In genomic region chr17:2853111-2853721, GRCh38 we compare ENCODE assay signal across 8 cellular contexts. TPM values are rescaled to one million over a fixed set of nuclear protein-coding genes. Genes with fewer than 3 reads are reported as not detected.
DNase-seq lines count a peak whose midpoint lies in the region; ATAC-seq, FAIRE-seq and TF ChIP-seq lines count a peak whose summit lies in the region.

No MANE protein-coding gene starts in this region.

- H3K4me1 ChIP-seq in A549 (peaks cover 23% of the 10 kb centered on the region), uterus (peaks cover 0 to 8% of the 10 kb centered on the region in 2 donors)

- H3K4me2 ChIP-seq in A549 = peak overlapping the region; percentile 82

- no peak for TF ChIP-seq CTCF in A549 (IDR thresholded peaks at IDR 0.05)
- TF ChIP-seq CTCF in uterus (IDR thresholded peaks at IDR 0.05) = no peak

- H3K36me3 ChIP-seq in uterus = no peaks in the 10 kb centered on the region

- 0 out of 5 replicates have a peak, but pooled peaks of 1 of the 2 experiments have one; percentile 15 for TF ChIP-seq RAD21 in A549 (conservative IDR thresholded peaks at IDR 0.05 in 1 of 2, IDR thresholded peaks at IDR 0.05 in 1 of 2)

- no peak overlapping the region for H3K4me3 Mint-ChIP-seq in activated CD8-positive, alpha-beta memory T cell treated with anti-CD3 and anti-CD28 coated beads, Interleukin-2, amount 10 ng/mL, durations not matched to agents 7 days and 5 days
- H3K4me3 Mint-ChIP-seq in naive B cell = peak overlapping the region in 6 of 8 donors; percentile 34 to 73 (median 52)

- WGBS in A549 (ENCODE audit: missing lambda C conversion rate) = 59% methylated on average over 9 of the region's 76 CpGs

- no peaks in the 10 kb centered on the region for H3K9me3 ChIP-seq in A549
- no peaks in the 10 kb centered on the region for H3K9me3 ChIP-seq in uterus

- H3K27ac Mint-ChIP-seq in activated CD8-positive, alpha-beta memory T cell treated with anti-CD3 and anti-CD28 coated beads, Interleukin-2, amount 10 ng/mL, durations not matched to agents 7 days and 5 days = no peak overlapping the region
- H3K27ac Mint-ChIP-seq in naive B cell = no peak overlapping the region

- POLR2A ChIA-PET in A549 (lab: Yijun Ruan, JAX) = no interaction called here

- TF ChIP-seq POLR2A in A549 (IDR thresholded peaks at IDR 0.05; ENCODE audit: low read length) (no peak), uterus (IDR thresholded peaks at IDR 0.05) (peak in 1 of 2 donors; percentile 58), erythroblast (IDR thresholded peaks at IDR 0.05; ENCODE audit: low read length) (no peak)

- ATAC-seq in A549 = peak; percentile 57 to 72
- ATAC-seq in activated CD8-positive, alpha-beta memory T cell treated with anti-CD3 and anti-CD28 coated beads, Interleukin-2, amount 10 ng/mL, durations not matched to agents 7 days and 5 days = peak; percentile 56
- peak; percentile 60 for ATAC-seq in esophagus mucosa
- peak; percentile 28 to 34 for ATAC-seq in naive B cell (ENCODE audit: low read depth in 2 of 2)
- ATAC-seq in HG02870 (IDR thresholded peaks at IDR 0.05; ENCODE audit: unreplicated experiment) = no peak

- CTCF ChIA-PET in A549 (lab: Yijun Ruan, JAX) = interaction anchor here (1.2 to 14.9 kb wide), 10 partner anchors 11 to 159 kb away, joined by 4 to 550 read pairs (median 34); no protein-coding TSS in a partner anchor
- CTCF ChIA-PET in activated CD8-positive, alpha-beta memory T cell treated with anti-CD3 and anti-CD28 coated beads, Interleukin-2, amount 10 ng/mL, durations not matched to agents 7 days and 5 days (lab: Charles Lee) = no interaction called here

- no peaks in the 10 kb centered on the region for H3K36me3 Mint-ChIP-seq in activated CD8-positive, alpha-beta memory T cell treated with anti-CD3 and anti-CD28 coated beads, Interleukin-2, amount 10 ng/mL, durations not matched to agents 7 days and 5 days
- H3K36me3 Mint-ChIP-seq in naive B cell = peaks cover 0 to 4% of the 10 kb centered on the region in 2 donors

- no peaks in the 10 kb centered on the region for H3K9me3 Mint-ChIP-seq in activated CD8-positive, alpha-beta memory T cell treated with anti-CD3 and anti-CD28 coated beads, Interleukin-2, amount 10 ng/mL, durations not matched to agents 7 days and 5 days (ENCODE audit: low read depth)
- H3K9me3 Mint-ChIP-seq in naive B cell = no peaks in the 10 kb centered on the region

- peaks cover 15% of the 10 kb centered on the region for H3K4me1 Mint-ChIP-seq in activated CD8-positive, alpha-beta memory T cell treated with anti-CD3 and anti-CD28 coated beads, Interleukin-2, amount 10 ng/mL, durations not matched to agents 7 days and 5 days
- H3K4me1 Mint-ChIP-seq in naive B cell = peaks cover 23 to 29% (median 28%) of the 10 kb centered on the region in 3 donors

- intact Hi-C loops in uterus (cut with DNase I; ENCODE audit: low total_unique reads) = no loop called here

- DNase-seq in A549 (ENCODE audit: low read depth in 1 of 2, low spot score in 1 of 2) (peak; percentile 63 to 73), HK-2 (ENCODE audit: unreplicated experiment) (peak; percentile 15), naive B cell (no peak), uterus (peak; percentile 51 to 61), erythroblast (lab: John Stamatoyannopoulos, UW) (no peak)
- DNase-seq in activated CD8-positive, alpha-beta memory T cell treated with anti-CD3 and anti-CD28 coated beads, Interleukin-2, amount 10 ng/mL, durations not matched to agents 7 days and 5 days = peak; percentile 48

- peaks cover 54% of the 10 kb centered on the region for H3K27me3 Mint-ChIP-seq in activated CD8-positive, alpha-beta memory T cell treated with anti-CD3 and anti-CD28 coated beads, Interleukin-2, amount 10 ng/mL, durations not matched to agents 7 days and 5 days
- H3K27me3 Mint-ChIP-seq in naive B cell = peaks cover 51 to 66% (median 65%) of the 10 kb centered on the region in 3 donors

- H3K27ac ChIP-seq in A549 = peak overlapping the region; percentile 87 to 92
- H3K27ac ChIP-seq in uterus = peak overlapping the region; percentile 69 to 90

- H3K4me3 ChIP-seq in A549 (peak overlapping the region; percentile 72), uterus (peak overlapping the region; percentile 17 to 46)

- no peak for TF ChIP-seq EP300 in A549 (IDR thresholded peaks at IDR 0.05)

- FAIRE-seq in A549 (lab: Jason Lieb, UNC) = no peak

- H3K27me3 ChIP-seq in uterus = no peaks in the 10 kb centered on the region

TF ChIP-seq in A549, 52 proteins besides CTCF, POLR2A, EP300 and RAD21:
- TF ChIP-seq CHD2 (IDR thresholded peaks at IDR 0.05; ENCODE audit: low read length, partially characterized antibody) = no peak
- no peak for TF ChIP-seq JUNB (IDR thresholded peaks at IDR 0.05)
- TF ChIP-seq JUN (IDR thresholded peaks at IDR 0.05) = peak in 1 of 2 experiments; percentile 36; a peak in 1 of 5 replicates
- TF ChIP-seq ZNF302 (CRISPR knock-in tag; IDR thresholded peaks at IDR 0.05) = no peak
- TF ChIP-seq NR3C1 (IDR thresholded peaks at IDR 0.05) = no peak

RNA-seq across cellular contexts. Expression of gene RAP1GAP2, which starts 57.0 kb away (rescaled TPM):
- polyA plus RNA-seq in A549 (2011; rRNA removed) (20.8 and 26.0 TPM in 2 replicates), A549 (2017; fragmentation: RNase III; extraction: RNeasy Plus Mini Kit Qiagen cat#74134 plus additional on column Dnase treatment) (7.0 to 10.4 TPM (median 8.3 TPM) in 3 replicates), naive B cell (ENCODE audit: low read depth in 6 of 6) (1 to 10 TPM in 3 of 6 donors, under 1 TPM in 2, not detected in 1; 0.96 to 2.9 (median 1.4) TPM)
- 11.1 and 14.6 TPM in 2 replicates for polyA plus RNA-seq in A549 (2012; cell fraction: cytosol; rRNA removed)
- polyA plus RNA-seq in A549 (2012; cell fraction: nucleus; rRNA removed) = 48.9 and 50.0 TPM in 2 replicates
- polyA minus RNA-seq in A549 (2011; rRNA and poly(A)+ RNA removed) = 25.0 and 25.4 TPM in 2 replicates
- total RNA-seq in activated CD8-positive, alpha-beta memory T cell treated with anti-CD3 and anti-CD28 coated beads, Interleukin-2, amount 10 ng/mL, durations not matched to agents 7 days and 5 days = 10 to 100 TPM in 1 of 2 experiments, 1 to 10 TPM in 1; 6.5 to 26.2 TPM
- total RNA-seq in esophagus mucosa (17.9 TPM), uterus (10 to 100 TPM in 1 of 4 donors, 1 to 10 TPM in 3; 1.5 to 23.1 (median 6.7) TPM)

Comparison
In these comparisons a context has a peak if more than half of its experiments do, and no peak if none do; other contexts are left out.
1. DNase-seq: peak in A549 (2 of 2), HK-2 (single experiment), activated CD8-positive, alpha-beta memory T cell treated with anti-CD3 and anti-CD28 coated beads, Interleukin-2, amount 10 ng/mL, durations not matched to agents 7 days and 5 days (single experiment) and uterus (2 of 2); none in naive B cell (single experiment) and erythroblast (0 of 2).